1 cellular context compared by ENCODE assay signal in the genomic region with DNA sequence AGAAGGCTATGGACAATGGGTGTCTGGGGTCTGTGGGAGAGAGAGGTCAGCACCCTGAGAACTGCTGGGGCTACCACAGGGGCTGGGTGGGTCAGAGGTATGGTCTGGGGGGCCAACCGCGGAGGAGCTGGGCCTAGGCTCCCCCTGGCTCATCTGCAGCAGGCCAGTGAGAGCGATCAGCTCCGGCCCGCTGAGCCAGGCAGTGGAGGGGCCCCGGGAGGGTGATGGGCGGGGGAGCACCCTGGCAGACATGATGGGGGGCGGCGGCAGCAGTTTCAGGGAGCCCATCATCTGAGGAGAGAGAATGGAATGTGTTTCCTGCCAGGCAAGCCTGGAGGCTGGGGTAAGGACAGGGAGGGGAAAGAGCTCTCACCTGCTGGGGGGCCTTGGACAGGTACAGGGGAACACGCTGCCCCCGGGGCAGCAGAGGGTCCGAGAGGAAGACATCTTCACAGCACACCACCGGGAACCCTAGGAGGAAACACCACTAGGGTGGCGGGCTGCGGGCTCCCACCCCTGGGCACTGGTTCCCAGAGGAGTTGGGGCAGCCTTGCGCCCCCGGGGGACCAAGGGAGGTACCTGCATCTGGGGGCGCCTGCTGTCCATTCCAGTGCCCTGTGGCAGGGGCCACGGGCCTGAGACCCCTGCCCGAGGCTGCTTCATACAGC.
TF ChIP-seq lines count a peak whose summit lies in the region.

No MANE protein-coding gene starts in this region.

TF ChIP-seq in H1, 55 proteins besides CTCF, POLR2A, EP300 and RAD21:
- TF ChIP-seq RBBP5 (IDR thresholded peaks at IDR 0.05; ENCODE audit: borderline replicate concordance, low read depth, low read length) = no peak
- no peak for TF ChIP-seq MAFK (IDR thresholded peaks at IDR 0.05; ENCODE audit: low read depth, low read length)
- no peak for TF ChIP-seq GTF2F1 (IDR thresholded peaks at IDR 0.05; ENCODE audit: borderline replicate concordance, low read depth, low read length)
- no peak for TF ChIP-seq CHD1 (IDR thresholded peaks at IDR 0.05; ENCODE audit: low read depth, low read length)
- TF ChIP-seq TCF12 (IDR thresholded peaks at IDR 0.05; ENCODE audit: low read depth, low read length) = no peak
- no peak for TF ChIP-seq HDAC2 (IDR thresholded peaks at IDR 0.05; ENCODE audit: borderline replicate concordance in 1 of 2, low read depth in 2 of 2, low read length in 2 of 2)
- TF ChIP-seq, protein P1, sequence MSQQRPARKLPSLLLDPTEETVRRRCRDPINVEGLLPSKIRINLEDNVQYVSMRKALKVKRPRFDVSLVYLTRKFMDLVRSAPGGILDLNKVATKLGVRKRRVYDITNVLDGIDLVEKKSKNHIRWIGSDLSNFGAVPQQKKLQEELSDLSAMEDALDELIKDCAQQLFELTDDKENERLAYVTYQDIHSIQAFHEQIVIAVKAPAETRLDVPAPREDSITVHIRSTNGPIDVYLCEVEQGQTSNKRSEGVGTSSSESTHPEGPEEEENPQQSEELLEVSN (IDR thresholded peaks at IDR 0.05) = no peak
- no peak for TF ChIP-seq CREB1 (IDR thresholded peaks at IDR 0.05)
- no peak for TF ChIP-seq CHD2 (IDR thresholded peaks at IDR 0.05; ENCODE audit: low read length)
- no peak for TF ChIP-seq HDAC6 (IDR thresholded peaks at IDR 0.05; ENCODE audit: low read depth, low read length)
- no peak for TF ChIP-seq CBX5 (IDR thresholded peaks at IDR 0.05; ENCODE audit: low read depth, low read length)
- no peak for TF ChIP-seq BCL11A (IDR thresholded peaks at IDR 0.05; ENCODE audit: low read depth in 2 of 2, low read length in 2 of 2)
- no peak for TF ChIP-seq GABPA (IDR thresholded peaks at IDR 0.05; ENCODE audit: borderline replicate concordance, insufficient read depth, low read length)
- no peak for TF ChIP-seq MAX (IDR thresholded peaks at IDR 0.05)
- TF ChIP-seq JUND (IDR thresholded peaks at IDR 0.05; ENCODE audit: low read length) = no peak
- TF ChIP-seq SIN3A (conservative IDR thresholded peaks at IDR 0.05 in 1 of 2, IDR thresholded peaks at IDR 0.05 in 1 of 2; ENCODE audit: low read depth in 1 of 2, low read length in 2 of 2) = no peak
- TF ChIP-seq ATF3 (IDR thresholded peaks at IDR 0.05; ENCODE audit: insufficient read depth, low read depth, low read length) = no peak
- TF ChIP-seq RNF2 (IDR thresholded peaks at IDR 0.05; ENCODE audit: borderline replicate concordance, low read depth, low read length, missing control alignments, poor library complexity, severe bottlenecking) = no peak
- TF ChIP-seq CBX8 (IDR thresholded peaks at IDR 0.05; ENCODE audit: borderline replicate concordance, low read depth, low read length) = no peak
